ENCODE assay signal across 8 cellular contexts in genomic region chr11:131668867-131669780, GRCh38.
DNase-seq lines count a peak whose midpoint lies in the region; ATAC-seq and TF ChIP-seq lines count a peak whose summit lies in the region.

No MANE protein-coding gene starts in this region.

- no peaks in the 10 kb centered on the region for H3K4me1 ChIP-seq in Karpas-422 (ENCODE audit: low read length)
- no peaks in the 10 kb centered on the region for H3K4me1 ChIP-seq in fibroblast of lung (ENCODE audit: control insufficient read depth, extremely low read depth, insufficient read depth, low read length)

- no peaks in the 10 kb centered on the region for H3K36me3 ChIP-seq in Karpas-422 (ENCODE audit: insufficient read depth, low read length)
- H3K36me3 ChIP-seq in fibroblast of lung (ENCODE audit: control insufficient read depth, insufficient read depth, low read length): no peaks in the 10 kb centered on the region

- DNase-seq in NCI-H1436 (lab: John Stamatoyannopoulos, UW) (peak; percentile 1), NCI-H1436 treated with DMSO at 0.1 percent for 48 hours (lab: John Stamatoyannopoulos, UW) (no peak), Karpas-422 (peak; percentile 72), fibroblast of lung (ENCODE audit: low read depth in 2 of 2) (peak in 1 of 2 donors; percentile 31), sciatic nerve (ENCODE audit: low spot score) (peak; percentile 66), NCI-H2029 treated with DMSO at 0.1 percent for 48 hours (lab: John Stamatoyannopoulos, UW) (no peak)
- DNase-seq in activated CD4-positive, alpha-beta T cell treated with anti-CD3 and anti-CD28 coated beads, Interleukin-2, amount 50 U/mL, for 48 hours: peak; percentile 53 to 63

- H3K4me3 ChIP-seq in Karpas-422 (ENCODE audit: low read length) (no peak overlapping the region), fibroblast of lung (replicated peaks in 1 of 4; ENCODE audit: control extremely low read depth in 1 of 4, insufficient read depth in 1 of 4, low read depth in 3 of 4, low read length in 4 of 4) (no peak overlapping the region)

- H4K20me1 ChIP-seq in Karpas-422 (ENCODE audit: insufficient read depth, low read depth, low read length) (no peaks in the 10 kb centered on the region), fibroblast of lung (ENCODE audit: control insufficient read depth, extremely low read depth, insufficient read depth, low read length) (no peaks in the 10 kb centered on the region)

- H3K9me3 ChIP-seq in Karpas-422 (ENCODE audit: low read length) (no peaks in the 10 kb centered on the region), fibroblast of lung (ENCODE audit: control insufficient read depth, insufficient read depth, low read depth, low read length) (no peaks in the 10 kb centered on the region)

- no peaks in the 10 kb centered on the region for H3K79me2 ChIP-seq in Karpas-422 (ENCODE audit: low read length)
- H3K79me2 ChIP-seq in fibroblast of lung (ENCODE audit: control insufficient read depth, insufficient read depth, low read length): no peaks in the 10 kb centered on the region

- TF ChIP-seq CTCF in fibroblast of lung (conservative IDR thresholded peaks at IDR 0.05 in 1 of 2, IDR thresholded peaks at IDR 0.05 in 1 of 2; ENCODE audit: low read depth in 1 of 2, low read length in 2 of 2): peak; percentile 51 to 69

- H3K4me2 ChIP-seq in Karpas-422 (ENCODE audit: low read depth, low read length, poor library complexity, severe bottlenecking) (no peak overlapping the region), fibroblast of lung (ENCODE audit: extremely low read depth, insufficient read depth, low read length) (no peak overlapping the region)

- H3K27me3 ChIP-seq in Karpas-422 (ENCODE audit: low read length): no peaks in the 10 kb centered on the region
- H3K27me3 ChIP-seq in fibroblast of lung (ENCODE audit: control insufficient read depth, insufficient read depth, low read length): no peaks in the 10 kb centered on the region

- no peaks in the 10 kb centered on the region for H3K9me2 ChIP-seq in Karpas-422 (replicated peaks; ENCODE audit: insufficient read depth, low read length)

- H3K9ac ChIP-seq in Karpas-422 (ENCODE audit: low read length) (no peak overlapping the region), fibroblast of lung (ENCODE audit: insufficient read depth, low read length) (no peak overlapping the region)

- 0 out of 2 replicates have a peak overlapping the region, but pooled peaks have one; percentile 14 for H2AFZ ChIP-seq in Karpas-422 (ENCODE audit: low read length)
- no peak overlapping the region for H2AFZ ChIP-seq in fibroblast of lung (ENCODE audit: low read length)

- intact Hi-C loops in sciatic nerve (cut with DNase I): no loop called here

- H3K27ac ChIP-seq in Karpas-422 (ENCODE audit: low read length): no peak overlapping the region
- no peak overlapping the region for H3K27ac ChIP-seq in fibroblast of lung (ENCODE audit: insufficient read depth, low read length)

- ATAC-seq in GM21619 (IDR thresholded peaks at IDR 0.05; ENCODE audit: unreplicated experiment) (peak; percentile 89), sciatic nerve (no peak)

Comparison
In these comparisons a context has a peak if more than half of its experiments do, and no peak if none do; other contexts are left out.
1. DNase-seq: peak in NCI-H1436 (single experiment), Karpas-422 (single experiment), activated CD4-positive, alpha-beta T cell treated with anti-CD3 and anti-CD28 coated beads, Interleukin-2, amount 50 U/mL, for 48 hours (2 of 2) and sciatic nerve (single experiment); none in NCI-H1436 treated with DMSO at 0.1 percent for 48 hours (single experiment) and NCI-H2029 treated with DMSO at 0.1 percent for 48 hours (single experiment).